Comparison of ENCODE assay signal across 15 cellular contexts in the genomic region with DNA sequence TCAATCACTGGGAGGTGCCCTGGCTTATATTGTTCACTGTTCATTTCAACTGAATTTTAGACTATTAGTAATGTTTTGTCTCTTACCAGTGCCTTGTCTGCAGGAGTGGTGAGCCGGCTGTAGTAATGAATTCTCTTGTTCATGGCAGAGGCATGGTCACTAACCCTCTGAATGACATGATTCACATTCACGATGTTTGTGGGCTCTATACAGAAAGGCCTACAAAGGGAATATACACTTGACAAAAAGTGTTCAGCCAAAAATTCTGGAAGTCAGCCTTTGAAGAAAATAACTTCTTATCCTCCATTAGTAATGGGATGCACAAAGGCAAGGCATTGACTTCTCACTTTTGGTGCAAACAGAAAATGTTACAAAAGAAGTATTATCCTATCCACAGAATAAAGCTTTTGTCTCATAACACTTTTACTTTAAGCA. TPM values are rescaled to one million over a fixed set of nuclear protein-coding genes. Genes with fewer than 3 reads are reported as not detected.
DNase-seq lines count a peak whose midpoint lies in the region; ATAC-seq and TF ChIP-seq lines count a peak whose summit lies in the region.
"Had no signal": no experiment of that assay in that cellular context is flagged by ENCODE, and none has a peak within 500 bp of the region (broad histone marks: within the 10 kb centered on the region; RNA-seq: fewer than 3 reads in every experiment).

No MANE protein-coding gene starts in this region.

- H3K9me3 Mint-ChIP-seq in stimulated activated naive CD8-positive, alpha-beta T cell treated with anti-CD3 and anti-CD28 coated beads, Interleukin-15, Interleukin-2, amounts not matched to agents 100 ng/mL and 50 ng/mL, for 24 hours = no peaks in the 10 kb centered on the region
- no peaks in the 10 kb centered on the region for H3K9me3 Mint-ChIP-seq in stimulated activated naive CD8-positive, alpha-beta T cell treated with anti-CD3 and anti-CD28 coated beads, Interleukin-15, amount 100 ng/mL, for 72 hours

- CTCF ChIA-PET in GM10248 (lab: Yijun Ruan, JAX) = interaction anchor here (1.4 kb wide), 1 partner anchor 39 kb away, joined by 4 read pairs; no protein-coding TSS in a partner anchor

- H3K4me3 ChIP-seq in gastroesophageal sphincter (no peak overlapping the region), rectal smooth muscle tissue (ENCODE audit: low read length) (no peak overlapping the region)
- H3K4me3 ChIP-seq: right lobe of liver, SJSA1 had no signal

- peak overlapping the region; percentile 36 for H3K27ac Mint-ChIP-seq in stimulated activated naive CD8-positive, alpha-beta T cell treated with anti-CD3 and anti-CD28 coated beads, Interleukin-15, Interleukin-2, amounts not matched to agents 100 ng/mL and 50 ng/mL, for 24 hours
- H3K27ac Mint-ChIP-seq in stimulated activated naive CD8-positive, alpha-beta T cell treated with anti-CD3 and anti-CD28 coated beads, Interleukin-15, amount 100 ng/mL, for 72 hours = no peak overlapping the region
- H3K27ac Mint-ChIP-seq: activated CD8-positive, alpha-beta memory T cell treated with anti-CD3 and anti-CD28 coated beads, Interleukin-2, amount 10 ng/mL, durations not matched to agents 7 days and 5 days; CD14-positive monocyte had no signal

- ATAC-seq in stimulated activated naive CD8-positive, alpha-beta T cell treated with anti-CD3 and anti-CD28 coated beads, Interleukin-15, amount 100 ng/mL, for 72 hours = no peak
- no peak for ATAC-seq in gastroesophageal sphincter
- ATAC-seq: activated CD8-positive, alpha-beta memory T cell treated with anti-CD3 and anti-CD28 coated beads, Interleukin-2, amount 10 ng/mL, durations not matched to agents 7 days and 5 days; right lobe of liver had no signal

- TF ChIP-seq CTCF in gastroesophageal sphincter (IDR thresholded peaks at IDR 0.05) (no peak), GM10248 (IDR thresholded peaks at IDR 0.05; ENCODE audit: control extremely low read depth, extremely low read depth, low read depth, missing control alignments) (no peak)

- WGBS in gastroesophageal sphincter (ENCODE audit: low coverage in 1 of 2), 2 donors = 60 to 61% methylated on average over 1 to 2 of the region's 2 CpGs

- H3K9me3 ChIP-seq in gastroesophageal sphincter = no peaks in the 10 kb centered on the region
- H3K9me3 ChIP-seq: right lobe of liver, SJSA1 had no signal

- no peaks in the 10 kb centered on the region for H3K4me1 Mint-ChIP-seq in stimulated activated naive CD8-positive, alpha-beta T cell treated with anti-CD3 and anti-CD28 coated beads, Interleukin-15, Interleukin-2, amounts not matched to agents 100 ng/mL and 50 ng/mL, for 24 hours (ENCODE audit: low read depth)
- H3K4me1 Mint-ChIP-seq in stimulated activated naive CD8-positive, alpha-beta T cell treated with anti-CD3 and anti-CD28 coated beads, Interleukin-15, amount 100 ng/mL, for 72 hours = no peaks in the 10 kb centered on the region
- H3K4me1 Mint-ChIP-seq: CD14-positive monocyte had no signal

- no peak overlapping the region for H3K9ac ChIP-seq in rectal smooth muscle tissue (ENCODE audit: low read length)

- H3K27me3 ChIP-seq in gastroesophageal sphincter = no peaks in the 10 kb centered on the region
- no peaks in the 10 kb centered on the region for H3K27me3 ChIP-seq in rectal smooth muscle tissue (ENCODE audit: control insufficient read depth, insufficient read depth, low read length)
- H3K27me3 ChIP-seq: right lobe of liver, SJSA1 had no signal

- DNase-seq in stimulated activated naive CD8-positive, alpha-beta T cell treated with anti-CD3 and anti-CD28 coated beads, Interleukin-15, amount 100 ng/mL, for 72 hours = no peak
- DNase-seq in GM10248 (ENCODE audit: extremely low spot score) = no peak
- DNase-seq in GOT3 (lab: John Stamatoyannopoulos, UW) = no peak
- DNase-seq in GM19238 (ENCODE audit: insufficient read length, low spot score) = no peak
- DNase-seq in RPMI8226 = no peak
- DNase-seq: activated CD8-positive, alpha-beta memory T cell treated with anti-CD3 and anti-CD28 coated beads, Interleukin-2, amount 10 ng/mL, durations not matched to agents 7 days and 5 days; activated effector memory CD4-positive, alpha-beta T cell treated with Interleukin-2 at 50 U/mL for 16 hours; NCI-H1417; right lobe of liver; stimulated activated CD4-positive, alpha-beta T cell treated with anti-CD3 and anti-CD28 coated beads, Interleukin-1b, Interleukin-23, amount 100 ng/mL, for 48 hours had no signal

- H3K27me3 Mint-ChIP-seq in stimulated activated naive CD8-positive, alpha-beta T cell treated with anti-CD3 and anti-CD28 coated beads, Interleukin-15, Interleukin-2, amounts not matched to agents 100 ng/mL and 50 ng/mL, for 24 hours = no peaks in the 10 kb centered on the region
- no peaks in the 10 kb centered on the region for H3K27me3 Mint-ChIP-seq in stimulated activated naive CD8-positive, alpha-beta T cell treated with anti-CD3 and anti-CD28 coated beads, Interleukin-15, amount 100 ng/mL, for 72 hours
- H3K27me3 Mint-ChIP-seq: activated CD8-positive, alpha-beta memory T cell treated with anti-CD3 and anti-CD28 coated beads, Interleukin-2, amount 10 ng/mL, durations not matched to agents 7 days and 5 days had no signal

- POLR2A ChIA-PET in GM10248 (lab: Yijun Ruan, JAX) = no interaction called here

- H3K4me3 Mint-ChIP-seq in stimulated activated naive CD8-positive, alpha-beta T cell treated with anti-CD3 and anti-CD28 coated beads, Interleukin-15, Interleukin-2, amounts not matched to agents 100 ng/mL and 50 ng/mL, for 24 hours = no peak overlapping the region
- no peak overlapping the region for H3K4me3 Mint-ChIP-seq in stimulated activated naive CD8-positive, alpha-beta T cell treated with anti-CD3 and anti-CD28 coated beads, Interleukin-15, amount 100 ng/mL, for 72 hours
- H3K4me3 Mint-ChIP-seq: activated CD8-positive, alpha-beta memory T cell treated with anti-CD3 and anti-CD28 coated beads, Interleukin-2, amount 10 ng/mL, durations not matched to agents 7 days and 5 days; CD14-positive monocyte had no signal

- H3K27ac ChIP-seq in gastroesophageal sphincter = peak overlapping the region in 3 of 4 donors; percentile 12 to 54 (median 17)
- peak overlapping the region; percentile 55 for H3K27ac ChIP-seq in rectal smooth muscle tissue (ENCODE audit: low read depth, low read length)
- H3K27ac ChIP-seq: right lobe of liver, SJSA1 had no signal

- H3K36me3 ChIP-seq in gastroesophageal sphincter (no peaks in the 10 kb centered on the region), rectal smooth muscle tissue (ENCODE audit: control insufficient read depth, insufficient read depth, low read length) (no peaks in the 10 kb centered on the region)
- H3K36me3 ChIP-seq: right lobe of liver, SJSA1 had no signal

- no peak for TF ChIP-seq POLR2A in gastroesophageal sphincter (IDR thresholded peaks at IDR 0.05)

- TF ChIP-seq EP300 in gastroesophageal sphincter (IDR thresholded peaks at IDR 0.05) = no peak

- peaks cover 23% of the 10 kb centered on the region for H3K36me3 Mint-ChIP-seq in stimulated activated naive CD8-positive, alpha-beta T cell treated with anti-CD3 and anti-CD28 coated beads, Interleukin-15, Interleukin-2, amounts not matched to agents 100 ng/mL and 50 ng/mL, for 24 hours (ENCODE audit: low read depth)

- H3K4me1 ChIP-seq in gastroesophageal sphincter = peaks cover 0 to 44% (median 10%) of the 10 kb centered on the region in 3 donors
- H3K4me1 ChIP-seq in rectal smooth muscle tissue (ENCODE audit: control insufficient read depth, insufficient read depth, low read length) = peaks cover 5% of the 10 kb centered on the region

RNA-seq across cellular contexts. Expression of gene SLC38A9, which starts 39.6 kb away (rescaled TPM):
- total RNA-seq in gastroesophageal sphincter = 10 to 100 TPM; 10.1 to 13.2 (median 11.4) TPM
